Comparison of ENCODE assay signal across 14 cellular contexts in genomic region chr3:64049136-64049535, GRCh38. TPM values are rescaled to one million over a fixed set of nuclear protein-coding genes. Genes with fewer than 3 reads are reported as not detected.
DNase-seq lines count a peak whose midpoint lies in the region; ATAC-seq and TF ChIP-seq lines count a peak whose summit lies in the region.
"Had no signal": no experiment of that assay in that cellular context is flagged by ENCODE, and none has a peak within 500 bp of the region (broad histone marks: within the 10 kb centered on the region; RNA-seq: fewer than 3 reads in every experiment).

No MANE protein-coding gene starts in this region.

- H3K27ac ChIP-seq in SJSA1 (peak overlapping the region; percentile 90), upper lobe of right lung (no peak overlapping the region)
- H3K27ac ChIP-seq: BLaER1, pancreas had no signal

- peaks cover 44% of the 10 kb centered on the region for H3K4me1 ChIP-seq in SJSA1 (replicated peaks)
- H3K4me1 ChIP-seq in upper lobe of right lung = no peaks in the 10 kb centered on the region
- H3K4me1 ChIP-seq: BLaER1, pancreas had no signal

- H3K4me3 ChIP-seq in SJSA1 = no peak overlapping the region
- no peak overlapping the region for H3K4me3 ChIP-seq in fibroblast of pulmonary artery (replicated peaks; ENCODE audit: low read depth, low read length)
- H3K4me3 ChIP-seq in upper lobe of right lung = no peak overlapping the region
- H3K4me3 ChIP-seq: BLaER1, pancreas had no signal

- no peaks in the 10 kb centered on the region for H3K36me3 Mint-ChIP-seq in activated naive CD4-positive, alpha-beta T cell treated with anti-CD3 and anti-CD28 coated beads, Interleukin-2, amount 50 U/mL, for 72 hours
- no peaks in the 10 kb centered on the region for H3K36me3 Mint-ChIP-seq in immature natural killer cell

- DNase-seq in activated naive CD4-positive, alpha-beta T cell treated with anti-CD3 and anti-CD28 coated beads, Interleukin-2, amount 50 U/mL, for 72 hours (ENCODE audit: low spot score in 2 of 2) = peak in 1 of 2 donors; percentile 14
- DNase-seq in activated naive CD4-positive, alpha-beta T cell (lab: John Stamatoyannopoulos, UW) = no peak
- peak; percentile 64 to 73 for DNase-seq in SJSA1 (ENCODE audit: low read depth in 1 of 2, low spot score in 2 of 2)
- DNase-seq in fibroblast of pulmonary artery (ENCODE audit: low read depth) = peak; percentile 29
- no peak for DNase-seq in stimulated activated naive CD8-positive, alpha-beta T cell treated with anti-CD3 and anti-CD28 coated beads, Interleukin-15, Interleukin-2, amounts not matched to agents 100 U/mL and 50 U/mL, for 24 hours
- DNase-seq in NCI-H1930 (lab: John Stamatoyannopoulos, UW) = no peak
- DNase-seq in immature natural killer cell = no peak
- DNase-seq in upper lobe of right lung = no peak
- DNase-seq: amniotic stem cell; effector memory CD4-positive, alpha-beta T cell; hippocampal formation; pancreas; SW 1271 had no signal

- ATAC-seq in activated naive CD4-positive, alpha-beta T cell treated with anti-CD3 and anti-CD28 coated beads, Interleukin-2, amount 50 U/mL, for 72 hours = peak; percentile 95 to 96
- ATAC-seq in stimulated activated naive CD8-positive, alpha-beta T cell treated with anti-CD3 and anti-CD28 coated beads, Interleukin-15, Interleukin-2, amounts not matched to agents 100 U/mL and 50 U/mL, for 24 hours = peak; percentile 75
- ATAC-seq in upper lobe of right lung = no peak
- ATAC-seq: pancreas had no signal

- peak overlapping the region in 1 of 2 donors; percentile 46 for H3K27ac Mint-ChIP-seq in activated naive CD4-positive, alpha-beta T cell treated with anti-CD3 and anti-CD28 coated beads, Interleukin-2, amount 50 U/mL, for 72 hours
- H3K27ac Mint-ChIP-seq in immature natural killer cell = no peak overlapping the region

- intact Hi-C loops in upper lobe of right lung (cut with DNase I) = no loop called here

- H3K9me3 Mint-ChIP-seq in activated naive CD4-positive, alpha-beta T cell treated with anti-CD3 and anti-CD28 coated beads, Interleukin-2, amount 50 U/mL, for 72 hours = no peaks in the 10 kb centered on the region
- H3K9me3 Mint-ChIP-seq in immature natural killer cell = peaks cover 0 to 2% (median 0%) of the 10 kb centered on the region in 6 donors

- no peaks in the 10 kb centered on the region for H3K4me1 Mint-ChIP-seq in immature natural killer cell

- H3K27me3 Mint-ChIP-seq in immature natural killer cell (ENCODE audit: low read depth in 3 of 3) = peaks cover 0 to 14% (median 7%) of the 10 kb centered on the region in 3 donors

- TF ChIP-seq CTCF in fibroblast of pulmonary artery (IDR thresholded peaks at IDR 0.05; ENCODE audit: low read length, missing control alignments) = no peak
- TF ChIP-seq CTCF in upper lobe of right lung (IDR thresholded peaks at IDR 0.05) = no peak

- H3K4me3 Mint-ChIP-seq in immature natural killer cell = no peak overlapping the region

- no peaks in the 10 kb centered on the region for H3K36me3 ChIP-seq in SJSA1
- H3K36me3 ChIP-seq in upper lobe of right lung = no peaks in the 10 kb centered on the region
- H3K36me3 ChIP-seq: BLaER1, pancreas had no signal

- H3K27me3 ChIP-seq in SJSA1 (replicated peaks) (no peaks in the 10 kb centered on the region), upper lobe of right lung (no peaks in the 10 kb centered on the region)
- H3K27me3 ChIP-seq: BLaER1, pancreas had no signal

- H3K9me3 ChIP-seq in SJSA1 (replicated peaks) (no peaks in the 10 kb centered on the region), upper lobe of right lung (no peaks in the 10 kb centered on the region)
- H3K9me3 ChIP-seq: BLaER1, pancreas had no signal

RNA-seq across cellular contexts. Expression of gene PSMD6, which starts 25.8 kb away (rescaled TPM):
- total RNA-seq in activated naive CD4-positive, alpha-beta T cell treated with anti-CD3 and anti-CD28 coated beads, Interleukin-2, amount 50 U/mL, for 72 hours = 100 to 1,000 TPM in 1 of 2 donors, 10 to 100 TPM in 1; 87.1 to 166 TPM
- total RNA-seq in SJSA1 (2014; rRNA removed; shearing (Covaris generic)) = 135 and 139 TPM in 2 replicates
- 100 to 1,000 TPM in 2 of 3 donors, 10 to 100 TPM in 1; 92.3 to 161 (median 124) TPM for polyA plus RNA-seq in immature natural killer cell
- 52.2 TPM for total RNA-seq in upper lobe of right lung

Comparison
In these comparisons a context has a peak if more than half of its experiments do, and no peak if none do; other contexts are left out.
1. DNase-seq: peak in SJSA1 (2 of 2) and fibroblast of pulmonary artery (single experiment); none in activated naive CD4-positive, alpha-beta T cell (0 of 4), stimulated activated naive CD8-positive, alpha-beta T cell treated with anti-CD3 and anti-CD28 coated beads, Interleukin-15, Interleukin-2, amounts not matched to agents 100 U/mL and 50 U/mL, for 24 hours (single experiment), NCI-H1930 (0 of 2), immature natural killer cell (0 of 3) and upper lobe of right lung (single experiment).